Comparison of ENCODE assay signal across 8 cellular contexts in the genomic region with DNA sequence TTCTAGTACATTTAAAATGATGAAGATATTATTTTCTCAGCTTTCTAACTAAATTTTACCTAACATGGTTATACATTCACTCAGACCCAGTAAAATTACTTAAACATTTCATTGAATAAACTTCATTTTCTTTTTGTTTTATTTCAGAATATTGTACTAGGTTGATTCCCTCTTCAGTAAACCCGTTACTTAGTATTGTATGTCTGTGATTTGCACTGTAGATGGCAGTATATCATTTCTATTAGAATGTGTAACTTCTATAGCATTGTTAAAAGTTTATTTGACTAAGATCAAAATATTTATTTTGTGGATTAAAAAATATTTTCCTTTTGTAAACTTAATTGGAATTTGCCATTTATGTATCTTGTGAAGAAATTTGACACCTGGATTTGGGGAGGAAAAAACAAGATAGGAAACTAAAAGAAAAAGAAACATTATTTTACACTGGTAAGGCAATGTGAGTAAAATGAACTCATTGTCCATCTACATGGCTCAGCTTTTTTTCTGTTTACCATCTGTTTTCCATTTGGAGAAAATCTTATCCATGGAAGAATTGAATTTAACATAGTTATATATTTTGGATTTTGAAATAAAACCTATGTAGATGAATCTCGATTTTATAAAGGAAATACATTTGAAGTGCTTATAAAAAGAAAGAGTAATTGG.
DNase-seq lines count a peak whose midpoint lies in the region; ATAC-seq and TF ChIP-seq lines count a peak whose summit lies in the region.
"Not testable (repeated sequence)": the region's sequence is repeated elsewhere in the genome, so short reads cannot be mapped to it uniquely, and the experiment has no call there.

No MANE protein-coding gene starts in this region.

- H3K9me3 ChIP-seq in osteoblast (ENCODE audit: low read depth, low read length), result not testable (repeated sequence)

- H3K27ac ChIP-seq in osteoblast (ENCODE audit: low read depth, low read length), result not testable (repeated sequence)

- H3K4me3 Mint-ChIP-seq in HFFc6; MCF 10A (ENCODE audit: unreplicated experiment); glutamatergic neuron (ENCODE audit: unreplicated experiment): not testable (repeated sequence)

- not testable (repeated sequence) for H3K4me3 ChIP-seq in osteoblast (ENCODE audit: insufficient read depth, low read length)

- intact Hi-C loops in MCF 10A (cut with micrococcal nuclease), result loop anchor here (1.0 to 10.0 kb wide), 2 partner anchors 145 to 430 kb away; partner anchors contain the start of gene METTL14

- H3K27me3 ChIP-seq in osteoblast (ENCODE audit: insufficient read depth, low read length), result not testable (repeated sequence)

- not testable (repeated sequence) for H3K36me3 Mint-ChIP-seq in HFFc6 (ENCODE audit: low read depth); MCF 10A (ENCODE audit: insufficient read depth, unreplicated experiment); glutamatergic neuron (ENCODE audit: unreplicated experiment)

- not testable (repeated sequence) for H3K27me3 Mint-ChIP-seq in HFFc6 (ENCODE audit: insufficient read depth); MCF 10A (ENCODE audit: insufficient read depth, unreplicated experiment); glutamatergic neuron (ENCODE audit: unreplicated experiment)

- not testable (repeated sequence) for BruUV-seq in MCF 10A (replicated peaks; lab: Mats Ljungman, UMichigan)

- DNase-seq in AG09319 (ENCODE audit: extremely low read depth, low read depth); glutamatergic neuron: not testable (repeated sequence)
- DNase-seq in HFFc6 (peak; percentile 36), M059J (ENCODE audit: low read depth) (peak; percentile 15), OCI-M1 (lab: John Stamatoyannopoulos, UW) (peak; percentile 59), MCF 10A (ENCODE audit: unreplicated experiment) (peak; percentile 26), osteoblast (ENCODE audit: insufficient read length, low spot score, missing footprints) (peak; percentile 14)

- not testable (repeated sequence) for H3K4me1 ChIP-seq in osteoblast (ENCODE audit: insufficient read depth, low read length)

- TF ChIP-seq CTCF in AG09319 (IDR thresholded peaks at IDR 0.05; ENCODE audit: low read depth, low read length), result peak; percentile 35
- TF ChIP-seq CTCF in HFFc6 (IDR thresholded peaks at IDR 0.05), result peak; percentile 70
- TF ChIP-seq CTCF in MCF 10A (IDR thresholded peaks at IDR 0.05; ENCODE audit: unreplicated experiment), result peak; percentile 27
- peak; percentile 43 for TF ChIP-seq CTCF in glutamatergic neuron (IDR thresholded peaks at IDR 0.05; ENCODE audit: partially characterized antibody, unreplicated experiment)
- TF ChIP-seq CTCF in osteoblast (IDR thresholded peaks at IDR 0.05; ENCODE audit: extremely low read depth, low read depth, low read length), result peak; percentile 30

- not testable (repeated sequence) for H2AFZ ChIP-seq in osteoblast (ENCODE audit: low read length)

- H3K4me2 ChIP-seq in osteoblast (ENCODE audit: insufficient read depth, low read length), result not testable (repeated sequence)

- H3K9me3 Mint-ChIP-seq in HFFc6; MCF 10A (ENCODE audit: unreplicated experiment); glutamatergic neuron (ENCODE audit: unreplicated experiment): not testable (repeated sequence)

- not testable (repeated sequence) for H3K79me2 ChIP-seq in osteoblast (ENCODE audit: insufficient read depth, low read length)

- CTCF ChIA-PET in MCF 10A (lab: Yijun Ruan, JAX), result not testable (repeated sequence)

- not testable (repeated sequence) for H4K20me1 ChIP-seq in osteoblast (ENCODE audit: insufficient read depth, low read length)

- POLR2A ChIA-PET in MCF 10A (lab: Yijun Ruan, JAX), result not testable (repeated sequence)

- not testable (repeated sequence) for H3K4me1 Mint-ChIP-seq in HFFc6 (ENCODE audit: low read depth); MCF 10A (ENCODE audit: insufficient read depth, unreplicated experiment); glutamatergic neuron (ENCODE audit: low read depth, unreplicated experiment)

- ATAC-seq in GM18498 (IDR thresholded peaks at IDR 0.05; ENCODE audit: unreplicated experiment), result peak; percentile 72

- H3K36me3 ChIP-seq in osteoblast (ENCODE audit: insufficient read depth, low read length), result not testable (repeated sequence)

- H3K27ac Mint-ChIP-seq in HFFc6; MCF 10A (ENCODE audit: low read depth, unreplicated experiment); glutamatergic neuron (ENCODE audit: unreplicated experiment): not testable (repeated sequence)
